ENCODE assay signal across 15 cellular contexts in genomic region chr15:41922353-41922752, GRCh38.
"Had no signal": no experiment of that assay in that cellular context is flagged by ENCODE, and none has a peak within 500 bp of the region (broad histone marks: within the 10 kb centered on the region; RNA-seq: fewer than 3 reads in every experiment).

No MANE protein-coding gene starts in this region.

- H3K27me3 Mint-ChIP-seq: activated CD4-positive, alpha-beta memory T cell treated with anti-CD3 and anti-CD28 coated beads, Interleukin-2, amount 10 ng/mL, durations not matched to agents 7 days and 5 days; activated CD4-positive, alpha-beta T cell treated with anti-CD3 and anti-CD28 coated beads for 36 hours; activated naive CD8-positive, alpha-beta T cell treated with anti-CD3 and anti-CD28 coated beads, Interleukin-2, amount 10 ng/mL, durations not matched to agents 7 days and 5 days; naive thymus-derived CD4-positive, alpha-beta T cell had no signal

- H3K27ac ChIP-seq: lower lobe of right lung, prostate gland had no signal

- H3K36me3 ChIP-seq: breast epithelium, prostate gland had no signal

- DNase-seq: activated CD4-positive, alpha-beta memory T cell treated with anti-CD3 and anti-CD28 coated beads, Interleukin-2, amount 10 ng/mL, durations not matched to agents 7 days and 5 days; activated CD4-positive, alpha-beta T cell treated with anti-CD3 and anti-CD28 coated beads for 36 hours; activated naive CD8-positive, alpha-beta T cell treated with anti-CD3 and anti-CD28 coated beads, Interleukin-2, amount 10 ng/mL, durations not matched to agents 7 days and 5 days; anterior cingulate cortex; foreskin melanocyte; head of caudate nucleus; islet precursor cell; lower lobe of right lung; naive thymus-derived CD4-positive, alpha-beta T cell; stimulated activated CD4-positive, alpha-beta T cell treated with anti-CD3 and anti-CD28 coated beads, Interleukin-4, amount 100 ng/mL, for 1 hour; stimulated activated CD8-positive, alpha-beta memory T cell treated with anti-CD3 and anti-CD28 coated beads, Interleukin-4, amount 100 ng/mL, for 48 hours; stomach; T1000 had no signal

- ATAC-seq: activated CD4-positive, alpha-beta T cell treated with anti-CD3 and anti-CD28 coated beads for 36 hours; lower lobe of right lung; naive thymus-derived CD4-positive, alpha-beta T cell had no signal

- H3K27ac Mint-ChIP-seq: activated CD4-positive, alpha-beta memory T cell treated with anti-CD3 and anti-CD28 coated beads, Interleukin-2, amount 10 ng/mL, durations not matched to agents 7 days and 5 days; activated CD4-positive, alpha-beta T cell treated with anti-CD3 and anti-CD28 coated beads for 36 hours; activated naive CD8-positive, alpha-beta T cell treated with anti-CD3 and anti-CD28 coated beads, Interleukin-2, amount 10 ng/mL, durations not matched to agents 7 days and 5 days had no signal

- H3K9me3 ChIP-seq: breast epithelium, lower lobe of right lung, prostate gland, stomach had no signal

- H3K27me3 ChIP-seq: breast epithelium, stomach had no signal

- H3K4me3 ChIP-seq: breast epithelium, lower lobe of right lung, prostate gland, stomach had no signal

- H3K9me3 Mint-ChIP-seq: activated CD4-positive, alpha-beta memory T cell treated with anti-CD3 and anti-CD28 coated beads, Interleukin-2, amount 10 ng/mL, durations not matched to agents 7 days and 5 days; activated naive CD8-positive, alpha-beta T cell treated with anti-CD3 and anti-CD28 coated beads, Interleukin-2, amount 10 ng/mL, durations not matched to agents 7 days and 5 days; naive thymus-derived CD4-positive, alpha-beta T cell had no signal

- H3K4me3 Mint-ChIP-seq: activated CD4-positive, alpha-beta memory T cell treated with anti-CD3 and anti-CD28 coated beads, Interleukin-2, amount 10 ng/mL, durations not matched to agents 7 days and 5 days; activated CD4-positive, alpha-beta T cell treated with anti-CD3 and anti-CD28 coated beads for 36 hours; activated naive CD8-positive, alpha-beta T cell treated with anti-CD3 and anti-CD28 coated beads, Interleukin-2, amount 10 ng/mL, durations not matched to agents 7 days and 5 days; naive thymus-derived CD4-positive, alpha-beta T cell had no signal
